In genomic region chr12:71069317-71069716, GRCh38 we compare ENCODE assay signal across 17 cellular contexts.
A peak's percentile ranks its signal among the peaks of the same experiment; 100 is the strongest.
DNase-seq lines count a peak whose midpoint lies in the region; ATAC-seq, FAIRE-seq and TF ChIP-seq lines count a peak whose summit lies in the region.
"Had no signal": no experiment of that assay in that cellular context is flagged by ENCODE, and none has a peak within 500 bp of the region (broad histone marks: within the 10 kb centered on the region; RNA-seq: fewer than 3 reads in every experiment).

No MANE protein-coding gene starts in this region.

- H3K4me2 ChIP-seq in GM23248 (ENCODE audit: unreplicated experiment): no peak overlapping the region
- H3K4me2 ChIP-seq: BLaER1 treated with 17β-estradiol and CSF1 and Interleukin-3, amounts not matched to agents 10 nM and 100 nM had no signal

- H3K9me3 ChIP-seq in GM23248 (ENCODE audit: low read depth) (no peaks in the 10 kb centered on the region), suprapubic skin (no peaks in the 10 kb centered on the region), left lung (no peaks in the 10 kb centered on the region)
- H3K9me3 ChIP-seq: BLaER1 treated with 17β-estradiol and CSF1 and Interleukin-3, amounts not matched to agents 10 nM and 100 nM had no signal

- no peak overlapping the region for H2AFZ ChIP-seq in GM23248

- H3K36me3 ChIP-seq in GM23248 (ENCODE audit: low read depth) (no peaks in the 10 kb centered on the region), suprapubic skin (no peaks in the 10 kb centered on the region), left lung (no peaks in the 10 kb centered on the region)
- H3K36me3 ChIP-seq: BLaER1 treated with 17β-estradiol and CSF1 and Interleukin-3, amounts not matched to agents 10 nM and 100 nM had no signal

- in situ Hi-C loops in GM23248 (cut with MboI): no loop called here

- ATAC-seq in left lung (no peak), GM18907 (IDR thresholded peaks at IDR 0.05; ENCODE audit: unreplicated experiment) (no peak)
- ATAC-seq: CD8-positive, alpha-beta T cell had no signal

- H3K9me2 ChIP-seq in GM23248 (ENCODE audit: insufficient read depth): no peaks in the 10 kb centered on the region

- H3K4me3 ChIP-seq in GM23248 (no peak overlapping the region), fibroblast of pulmonary artery (replicated peaks; ENCODE audit: low read depth, low read length) (no peak overlapping the region), suprapubic skin (no peak overlapping the region), left lung (no peak overlapping the region)
- H3K4me3 ChIP-seq: BLaER1 treated with 17β-estradiol and CSF1 and Interleukin-3, amounts not matched to agents 10 nM and 100 nM had no signal

- H3K9ac ChIP-seq in GM23248: no peak overlapping the region
- H3K9ac ChIP-seq: BLaER1 treated with 17β-estradiol and CSF1 and Interleukin-3, amounts not matched to agents 10 nM and 100 nM had no signal

- H3K4me1 ChIP-seq in GM23248 (ENCODE audit: insufficient read depth): peaks cover 12% of the 10 kb centered on the region
- no peaks in the 10 kb centered on the region for H3K4me1 ChIP-seq in suprapubic skin
- no peaks in the 10 kb centered on the region for H3K4me1 ChIP-seq in left lung

- DNase-seq in GM23248 (peak; percentile 9), fibroblast of pulmonary artery (ENCODE audit: low read depth) (peak; percentile 55), suprapubic skin (ENCODE audit: low spot score in 2 of 2) (no peak), left lung (no peak)
- no peak for DNase-seq in stimulated activated CD4-positive, alpha-beta T cell treated with anti-CD3 and anti-CD28 coated beads, Interleukin-4, amount 100 ng/mL, for 4 hours
- DNase-seq: Calu3; CD8-positive, alpha-beta T cell; DMS79 treated with DMSO at 0.1 percent for 48 hours; H9; IMR-90 had no signal

- H3F3A ChIP-seq in GM23248 (ENCODE audit: insufficient read depth): peaks cover 17% of the 10 kb centered on the region; the same call in 1 of the 2 replicates

- TF ChIP-seq CTCF in fibroblast of pulmonary artery (IDR thresholded peaks at IDR 0.05; ENCODE audit: low read length, missing control alignments) (no peak), suprapubic skin (IDR thresholded peaks at IDR 0.05) (no peak), left lung (IDR thresholded peaks at IDR 0.05) (no peak)

- TF ChIP-seq POLR2A in suprapubic skin (IDR thresholded peaks at IDR 0.05): no peak

- no peaks in the 10 kb centered on the region for H3K79me2 ChIP-seq in GM23248 (ENCODE audit: insufficient read depth)

- no peak for TF ChIP-seq EP300 in suprapubic skin (IDR thresholded peaks at IDR 0.05)

- 28 to 35% methylated on average over 2 of the region's 2 CpGs for WGBS in GM23248 (ENCODE audit: low coverage in 1 of 2, low lambda C conversion rate in 2 of 2, missing lambda C conversion rate in 2 of 2), 2 experiments
- 70% methylated on average over 2 of the region's 2 CpGs for WGBS in suprapubic skin

- H3K27ac ChIP-seq in GM23248 (no peak overlapping the region), suprapubic skin (peak overlapping the region; percentile 1), left lung (no peak overlapping the region)
- H3K27ac ChIP-seq: BLaER1 treated with 17β-estradiol and CSF1 and Interleukin-3, amounts not matched to agents 10 nM and 100 nM had no signal

- intact Hi-C loops in left lung (cut with DNase I): no loop called here

- no peaks in the 10 kb centered on the region for H4K20me1 ChIP-seq in GM23248 (ENCODE audit: insufficient read depth)
- H4K20me1 ChIP-seq: BLaER1 treated with 17β-estradiol and CSF1 and Interleukin-3, amounts not matched to agents 10 nM and 100 nM had no signal

- H3K27me3 ChIP-seq in GM23248 (replicated peaks; ENCODE audit: insufficient read depth) (no peaks in the 10 kb centered on the region), suprapubic skin (no peaks in the 10 kb centered on the region), left lung (no peaks in the 10 kb centered on the region)
- H3K27me3 ChIP-seq: BLaER1 treated with 17β-estradiol and CSF1 and Interleukin-3, amounts not matched to agents 10 nM and 100 nM had no signal

- peak; percentile 12 for FAIRE-seq in endometrium (lab: Jason Lieb, UNC)
- FAIRE-seq: G401.6, GM12891, H1, HTR-8/SVneo had no signal

Comparison
In these comparisons a context has a peak if more than half of its experiments do, and no peak if none do; other contexts are left out.
1. DNase-seq: peak in GM23248 (single experiment) and fibroblast of pulmonary artery (single experiment); none in suprapubic skin (0 of 2), left lung (0 of 2) and stimulated activated CD4-positive, alpha-beta T cell treated with anti-CD3 and anti-CD28 coated beads, Interleukin-4, amount 100 ng/mL, for 4 hours (0 of 2).